In genomic region chr5:138646671-138647070, GRCh38 we compare ENCODE assay signal across 24 cellular contexts.
DNase-seq lines count a peak whose midpoint lies in the region; ATAC-seq, FAIRE-seq and TF ChIP-seq lines count a peak whose summit lies in the region.
"Had no signal": no experiment of that assay in that cellular context is flagged by ENCODE, and none has a peak within 500 bp of the region (broad histone marks: within the 10 kb centered on the region; RNA-seq: fewer than 3 reads in every experiment).

No MANE protein-coding gene starts in this region.

- ATAC-seq in activated naive CD8-positive, alpha-beta T cell treated with anti-CD3 and anti-CD28 coated beads, Interleukin-2, amount 50 U/mL, for 24 hours: no peak
- ATAC-seq in GM18517 (IDR thresholded peaks at IDR 0.05; ENCODE audit: unreplicated experiment): no peak
- ATAC-seq: A549, GM23338 had no signal

- H3K9me3 Mint-ChIP-seq in brain: peaks cover 0 to 4% (median 0%) of the 10 kb centered on the region in 5 experiments
- no peaks in the 10 kb centered on the region for H3K9me3 Mint-ChIP-seq in activated naive CD8-positive, alpha-beta T cell treated with anti-CD3 and anti-CD28 coated beads, Interleukin-2, amount 50 U/mL, for 24 hours
- H3K9me3 Mint-ChIP-seq: CD4-positive, alpha-beta memory T cell; GM23338; HFFc6 had no signal

- H3K4me3 Mint-ChIP-seq in brain: peak overlapping the region in 1 of 5 experiments; percentile 8
- no peak overlapping the region for H3K4me3 Mint-ChIP-seq in activated naive CD8-positive, alpha-beta T cell treated with anti-CD3 and anti-CD28 coated beads, Interleukin-2, amount 50 U/mL, for 24 hours
- H3K4me3 Mint-ChIP-seq: CD4-positive, alpha-beta memory T cell; GM23338; HFFc6 had no signal

- no peaks in the 10 kb centered on the region for H3K9me2 ChIP-seq in Karpas-422 (replicated peaks; ENCODE audit: insufficient read depth, low read length)

- H3K9me3 ChIP-seq in Karpas-422 (ENCODE audit: low read length) (no peaks in the 10 kb centered on the region), kidney (ENCODE audit: control insufficient read depth in 1 of 2, low read length in 2 of 2) (no peaks in the 10 kb centered on the region), neuronal stem cell (replicated peaks in 1 of 2; ENCODE audit: control insufficient read depth in 2 of 2, insufficient read depth in 1 of 2, low read depth in 1 of 2, low read length in 2 of 2) (no peaks in the 10 kb centered on the region)
- H3K9me3 ChIP-seq: A549, BE2C, HAP-1 had no signal

- H2AFZ ChIP-seq in Karpas-422 (ENCODE audit: low read length) (no peak overlapping the region), neuronal stem cell (ENCODE audit: low read length) (no peak overlapping the region)
- H2AFZ ChIP-seq: GM23338 had no signal

- no peak overlapping the region for H3K4me3 ChIP-seq in Karpas-422 (ENCODE audit: low read length)
- no peak overlapping the region for H3K4me3 ChIP-seq in kidney (ENCODE audit: low read length in 2 of 2)
- H3K4me3 ChIP-seq in neuronal stem cell (ENCODE audit: low read length in 2 of 2): no peak overlapping the region
- H3K4me3 ChIP-seq: A549, GM23338, HAP-1 had no signal

- no peak overlapping the region for H2BK120ac ChIP-seq in neuronal stem cell (ENCODE audit: low read depth, low read length)

- peak overlapping the region; percentile 45 to 97 (median 80) for H3K27ac Mint-ChIP-seq in brain
- H3K27ac Mint-ChIP-seq in activated naive CD8-positive, alpha-beta T cell treated with anti-CD3 and anti-CD28 coated beads, Interleukin-2, amount 50 U/mL, for 24 hours: no peak overlapping the region
- H3K27ac Mint-ChIP-seq: CD4-positive, alpha-beta memory T cell; GM23338; HFFc6 had no signal

- no peak overlapping the region for H2BK12ac ChIP-seq in neuronal stem cell (ENCODE audit: low read length)

- H3K4me1 Mint-ChIP-seq in brain: peaks cover 73% of the 10 kb centered on the region
- peaks cover 5% of the 10 kb centered on the region for H3K4me1 Mint-ChIP-seq in activated naive CD8-positive, alpha-beta T cell treated with anti-CD3 and anti-CD28 coated beads, Interleukin-2, amount 50 U/mL, for 24 hours

- H3K4me2 ChIP-seq in Karpas-422 (ENCODE audit: low read depth, low read length, poor library complexity, severe bottlenecking) (no peak overlapping the region), neuronal stem cell (ENCODE audit: insufficient read depth, low read length, poor library complexity, severe bottlenecking) (no peak overlapping the region)
- H3K4me2 ChIP-seq: A549, GM23338 had no signal

- no peak overlapping the region for H3K14ac ChIP-seq in neuronal stem cell (ENCODE audit: low read length)

- intact Hi-C loops in kidney (cut with DNase I): no loop called here

- H3K79me2 ChIP-seq in Karpas-422 (ENCODE audit: low read length): no peaks in the 10 kb centered on the region

- no peaks in the 10 kb centered on the region for H3K36me3 Mint-ChIP-seq in brain
- H3K36me3 Mint-ChIP-seq in activated naive CD8-positive, alpha-beta T cell treated with anti-CD3 and anti-CD28 coated beads, Interleukin-2, amount 50 U/mL, for 24 hours (ENCODE audit: low read depth): no peaks in the 10 kb centered on the region
- H3K36me3 Mint-ChIP-seq: CD4-positive, alpha-beta memory T cell had no signal

- H2BK5ac ChIP-seq in neuronal stem cell (ENCODE audit: low read length): no peak overlapping the region

- no peaks in the 10 kb centered on the region for H3K79me1 ChIP-seq in neuronal stem cell (ENCODE audit: low read depth, low read length)

- no peak overlapping the region for H4K8ac ChIP-seq in neuronal stem cell (ENCODE audit: low read depth, low read length)

- H3K27ac ChIP-seq in Karpas-422 (ENCODE audit: low read length) (no peak overlapping the region), kidney (ENCODE audit: low read depth in 2 of 2, low read length in 2 of 2) (no peak overlapping the region), neuronal stem cell (replicated peaks; ENCODE audit: low read length) (no peak overlapping the region)
- H3K27ac ChIP-seq: A549 had no signal

- no peak for FAIRE-seq in kidney (lab: Jason Lieb, UNC)
- FAIRE-seq: A549, GM12891, GM18507, GM19239, H54 had no signal

- no peaks in the 10 kb centered on the region for H4K20me1 ChIP-seq in Karpas-422 (ENCODE audit: insufficient read depth, low read depth, low read length)

- no CpG with 5 or more reads among the region's 11 CpGs for WGBS in neuronal stem cell (ENCODE audit: extremely low coverage in 2 of 2, insufficient read length in 2 of 2, insufficient replicate concordance in 1 of 2), 2 donors

- peaks cover 36% of the 10 kb centered on the region for H3K4me1 ChIP-seq in Karpas-422 (ENCODE audit: low read length)
- no peaks in the 10 kb centered on the region for H3K4me1 ChIP-seq in kidney (ENCODE audit: control insufficient read depth in 1 of 2, insufficient read depth in 1 of 2, low read depth in 1 of 2, low read length in 2 of 2)
- H3K4me1 ChIP-seq in neuronal stem cell (ENCODE audit: control insufficient read depth in 2 of 2, insufficient read depth in 1 of 2, low read depth in 1 of 2, low read length in 2 of 2): peaks cover 14 to 40% of the 10 kb centered on the region in 2 donors
- H3K4me1 ChIP-seq: A549 had no signal

- DNase-seq in Karpas-422 (peak; percentile 25), kidney (peak; percentile 72), neuronal stem cell (ENCODE audit: low spot score) (no peak)
- DNase-seq in activated naive CD8-positive, alpha-beta T cell treated with anti-CD3 and anti-CD28 coated beads, Interleukin-2, amount 50 U/mL, for 24 hours: no peak
- no peak for DNase-seq in stimulated activated CD4-positive, alpha-beta T cell treated with anti-CD3 and anti-CD28 coated beads, Interleukin-2, amount 100 ng/mL, for 48 hours
- DNase-seq in activated CD4-positive, alpha-beta T cell treated with anti-CD3 and anti-CD28 coated beads for 1 hour: no peak
- DNase-seq: 8988T; ACHN; AML-193; BE2C; Calu3; CD4-positive, alpha-beta memory T cell; COR-L47; GF-D8; HFFc6 had no signal

- H3K9ac ChIP-seq in Karpas-422 (ENCODE audit: low read length) (no peak overlapping the region), kidney (ENCODE audit: low read length in 2 of 2) (no peak overlapping the region), neuronal stem cell (ENCODE audit: low read depth, low read length, poor library complexity) (no peak overlapping the region)

- H3K27me3 ChIP-seq in Karpas-422 (ENCODE audit: low read length) (no peaks in the 10 kb centered on the region), neuronal stem cell (ENCODE audit: control insufficient read depth in 3 of 3, insufficient read depth in 3 of 3, low read depth in 1 of 3, low read length in 3 of 3) (peaks cover 0 to 7% (median 0%) of the 10 kb centered on the region in 3 experiments)
- H3K27me3 ChIP-seq: BE2C had no signal

- peak overlapping the region; percentile 1 for H2AK5ac ChIP-seq in neuronal stem cell (ENCODE audit: low read depth, low read length)

- no peaks in the 10 kb centered on the region for H3K27me3 Mint-ChIP-seq in brain
- peaks cover 80% of the 10 kb centered on the region for H3K27me3 Mint-ChIP-seq in activated naive CD8-positive, alpha-beta T cell treated with anti-CD3 and anti-CD28 coated beads, Interleukin-2, amount 50 U/mL, for 24 hours

- H3K36me3 ChIP-seq in Karpas-422 (ENCODE audit: insufficient read depth, low read length): no peaks in the 10 kb centered on the region
- H3K36me3 ChIP-seq in kidney (ENCODE audit: control insufficient read depth in 1 of 2, insufficient read depth in 2 of 2, low read length in 2 of 2): no peaks in the 10 kb centered on the region
- H3K36me3 ChIP-seq in neuronal stem cell (replicated peaks in 1 of 2; ENCODE audit: control insufficient read depth in 2 of 2, insufficient read depth in 2 of 2, low read length in 2 of 2): no peaks in the 10 kb centered on the region
- H3K36me3 ChIP-seq: BE2C, HAP-1 had no signal

- no peak overlapping the region for H3K4ac ChIP-seq in neuronal stem cell (ENCODE audit: low read length)

- H3K23ac ChIP-seq in neuronal stem cell (ENCODE audit: low read depth, low read length, poor library complexity): no peak overlapping the region

- no peak for TF ChIP-seq CTCF in brain (conservative IDR thresholded peaks at IDR 0.05)
- TF ChIP-seq CTCF in kidney (IDR thresholded peaks at IDR 0.05; ENCODE audit: borderline replicate concordance, extremely low read depth, insufficient read depth): no peak

- H4K91ac ChIP-seq in neuronal stem cell (ENCODE audit: low read depth, low read length, poor library complexity): no peak overlapping the region

- peak overlapping the region; percentile 39 for H3K18ac ChIP-seq in neuronal stem cell (ENCODE audit: low read length)

- H2BK15ac ChIP-seq in neuronal stem cell (ENCODE audit: low read length): no peak overlapping the region

Comparison
In these comparisons a context has a peak if more than half of its experiments do, and no peak if none do; other contexts are left out.
1. DNase-seq: peak in Karpas-422 (single experiment) and kidney (single experiment); none in neuronal stem cell (single experiment), activated naive CD8-positive, alpha-beta T cell treated with anti-CD3 and anti-CD28 coated beads, Interleukin-2, amount 50 U/mL, for 24 hours (single experiment), stimulated activated CD4-positive, alpha-beta T cell treated with anti-CD3 and anti-CD28 coated beads, Interleukin-2, amount 100 ng/mL, for 48 hours (0 of 2) and activated CD4-positive, alpha-beta T cell treated with anti-CD3 and anti-CD28 coated beads for 1 hour (single experiment).